Comparison of ENCODE assay signal across 18 cellular contexts in the genomic region with DNA sequence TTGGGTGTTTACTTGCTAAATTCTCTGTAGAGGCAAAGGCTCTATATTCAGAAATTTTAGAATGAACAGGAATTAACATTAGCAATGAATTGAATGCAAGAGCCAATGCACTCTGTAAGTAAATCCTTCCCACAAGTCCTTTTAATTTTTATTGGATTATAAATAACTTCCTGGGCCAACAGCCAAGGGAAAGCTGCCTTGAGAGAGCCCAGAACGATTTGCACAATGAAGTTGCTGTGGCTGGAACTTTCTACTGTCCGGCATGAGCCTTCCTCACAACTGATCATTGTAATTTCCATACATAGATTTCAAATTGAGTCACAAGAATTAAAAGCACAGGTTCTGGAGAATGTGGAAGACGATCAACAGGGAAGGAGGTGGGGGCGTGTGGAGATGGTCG.
"Had no signal": no experiment of that assay in that cellular context is flagged by ENCODE, and none has a peak within 500 bp of the region (broad histone marks: within the 10 kb centered on the region; RNA-seq: fewer than 3 reads in every experiment).

No MANE protein-coding gene starts in this region.

- H3K4me1 Mint-ChIP-seq: activated CD4-positive, alpha-beta memory T cell treated with anti-CD3 and anti-CD28 coated beads, Interleukin-2, amount 10 ng/mL, durations not matched to agents 7 days and 5 days; activated CD8-positive, alpha-beta memory T cell treated with anti-CD3 and anti-CD28 coated beads, Interleukin-2, amount 10 ng/mL, durations not matched to agents 7 days and 5 days; endodermal cell had no signal

- FAIRE-seq: colon, kidney, urothelium cell line had no signal

- H3K27ac ChIP-seq: foreskin keratinocyte, neutrophil, tibial artery had no signal

- H3K27me3 Mint-ChIP-seq: activated CD4-positive, alpha-beta memory T cell treated with anti-CD3 and anti-CD28 coated beads, Interleukin-2, amount 10 ng/mL, durations not matched to agents 7 days and 5 days; activated CD8-positive, alpha-beta memory T cell treated with anti-CD3 and anti-CD28 coated beads, Interleukin-2, amount 10 ng/mL, durations not matched to agents 7 days and 5 days had no signal

- H3K36me3 Mint-ChIP-seq: activated CD8-positive, alpha-beta memory T cell treated with anti-CD3 and anti-CD28 coated beads, Interleukin-2, amount 10 ng/mL, durations not matched to agents 7 days and 5 days; activated naive CD8-positive, alpha-beta T cell had no signal

- H3K27ac Mint-ChIP-seq: activated CD4-positive, alpha-beta memory T cell treated with anti-CD3 and anti-CD28 coated beads, Interleukin-2, amount 10 ng/mL, durations not matched to agents 7 days and 5 days; activated CD8-positive, alpha-beta memory T cell treated with anti-CD3 and anti-CD28 coated beads, Interleukin-2, amount 10 ng/mL, durations not matched to agents 7 days and 5 days; activated naive CD8-positive, alpha-beta T cell; endodermal cell; naive thymus-derived CD4-positive, alpha-beta T cell had no signal

- H3K4me1 ChIP-seq: foreskin keratinocyte, tibial artery had no signal

- H3K9me3 ChIP-seq: neutrophil had no signal

- H3K36me3 ChIP-seq: neutrophil, tibial artery had no signal

- ATAC-seq: activated CD8-positive, alpha-beta memory T cell treated with anti-CD3 and anti-CD28 coated beads, Interleukin-2, amount 10 ng/mL, durations not matched to agents 7 days and 5 days; foreskin keratinocyte; naive thymus-derived CD4-positive, alpha-beta T cell; stimulated activated naive CD8-positive, alpha-beta T cell treated with anti-CD3 and anti-CD28 coated beads, Interleukin-15, Interleukin-2, amounts not matched to agents 100 U/mL and 50 U/mL, for 24 hours had no signal

- H3K4me3 Mint-ChIP-seq: activated CD4-positive, alpha-beta memory T cell treated with anti-CD3 and anti-CD28 coated beads, Interleukin-2, amount 10 ng/mL, durations not matched to agents 7 days and 5 days; activated CD8-positive, alpha-beta memory T cell treated with anti-CD3 and anti-CD28 coated beads, Interleukin-2, amount 10 ng/mL, durations not matched to agents 7 days and 5 days; activated naive CD8-positive, alpha-beta T cell; endodermal cell; naive thymus-derived CD4-positive, alpha-beta T cell had no signal

- DNase-seq: activated CD4-positive, alpha-beta memory T cell treated with anti-CD3 and anti-CD28 coated beads, Interleukin-2, amount 10 ng/mL, durations not matched to agents 7 days and 5 days; activated CD4-positive, alpha-beta T cell treated with anti-CD3 and anti-CD28 coated beads for 48 hours; activated CD4-positive, CD25-positive, alpha-beta regulatory T cell; activated CD8-positive, alpha-beta memory T cell treated with anti-CD3 and anti-CD28 coated beads, Interleukin-2, amount 10 ng/mL, durations not matched to agents 7 days and 5 days; central memory CD4-positive, alpha-beta T cell; foreskin keratinocyte; kidney; mesenchymal stem cell; naive thymus-derived CD4-positive, alpha-beta T cell; posterior cingulate gyrus; stimulated activated naive CD8-positive, alpha-beta T cell treated with anti-CD3 and anti-CD28 coated beads, Interleukin-15, Interleukin-2, amounts not matched to agents 100 U/mL and 50 U/mL, for 24 hours; substantia nigra; tibial artery had no signal

- H3K27me3 ChIP-seq: foreskin keratinocyte, neutrophil had no signal

- H3K4me3 ChIP-seq: tibial artery had no signal
